10 cellular contexts compared by ENCODE assay signal in the genomic region with DNA sequence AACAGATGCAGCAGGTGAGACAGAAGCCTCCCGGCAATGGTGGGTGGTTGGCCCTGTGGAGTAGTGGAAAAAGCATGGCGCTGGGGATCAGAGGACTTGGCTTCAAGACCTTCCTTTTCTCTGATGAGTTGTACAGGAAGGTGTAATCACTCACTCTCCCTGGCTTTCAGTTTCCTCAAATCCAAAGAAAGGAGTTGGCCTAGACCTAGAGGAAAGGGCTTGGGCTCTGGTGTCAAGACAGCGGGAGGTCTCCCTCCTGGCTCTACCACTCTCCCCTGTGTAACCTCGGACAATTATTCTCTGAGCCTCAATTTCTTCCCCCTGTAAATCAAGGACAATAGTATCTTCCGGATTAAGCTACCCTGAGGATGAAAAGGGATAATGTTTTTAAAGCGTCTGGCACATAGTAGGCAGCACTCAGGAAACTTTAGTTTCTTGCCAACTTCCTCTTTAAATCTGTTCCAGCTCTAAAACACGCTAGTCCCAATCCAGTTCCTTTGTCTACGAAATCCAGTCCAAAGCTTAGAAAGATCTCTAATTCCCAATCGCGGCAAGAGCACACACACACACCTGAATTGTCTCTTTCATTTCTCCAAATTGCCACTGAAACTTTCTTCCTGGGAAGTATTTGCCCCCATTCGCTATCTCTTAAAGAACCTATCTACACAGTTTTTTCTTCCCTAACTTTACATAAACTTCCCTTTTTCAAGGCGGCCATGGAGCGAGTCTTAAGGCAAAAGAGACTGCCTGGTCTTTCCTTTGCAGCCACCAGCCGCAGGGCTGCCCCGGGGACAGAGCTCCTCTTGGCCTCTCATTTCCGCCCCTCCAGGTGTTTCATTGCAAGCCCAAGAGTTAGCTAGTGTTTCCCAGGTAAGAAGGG. TPM values are rescaled to one million over a fixed set of nuclear protein-coding genes. Genes with fewer than 3 reads are reported as not detected.
A peak's percentile ranks its signal among the peaks of the same experiment; 100 is the strongest.
DNase-seq lines count a peak whose midpoint lies in the region; ATAC-seq, FAIRE-seq and TF ChIP-seq lines count a peak whose summit lies in the region.
"Had no signal": no experiment of that assay in that cellular context is flagged by ENCODE, and none has a peak within 500 bp of the region (broad histone marks: within the 10 kb centered on the region; RNA-seq: fewer than 3 reads in every experiment).

No MANE protein-coding gene starts in this region.

- H3K27ac ChIP-seq in heart left ventricle, result no peak overlapping the region
- no peak overlapping the region for H3K27ac ChIP-seq in HepG2 (ENCODE audit: extremely low read length, insufficient read depth, low read length)
- no peak overlapping the region for H3K27ac ChIP-seq in Peyer's patch
- H3K27ac ChIP-seq: adrenal gland, BLaER1 had no signal

- H3K4me3 Mint-ChIP-seq in activated T-helper 17 cell treated with anti-CD3 and anti-CD28 coated beads, Interleukin-2, amount 50 U/mL, for 72 hours, result peak overlapping the region; percentile 8

- H3K36me3 Mint-ChIP-seq in activated T-helper 17 cell treated with anti-CD3 and anti-CD28 coated beads, Interleukin-2, amount 50 U/mL, for 72 hours (ENCODE audit: low read depth), result no peaks in the 10 kb centered on the region

- H3K27me3 Mint-ChIP-seq in activated T-helper 17 cell treated with anti-CD3 and anti-CD28 coated beads, Interleukin-2, amount 50 U/mL, for 72 hours, result no peaks in the 10 kb centered on the region

- no peaks in the 10 kb centered on the region for H3K4me1 Mint-ChIP-seq in activated T-helper 17 cell treated with anti-CD3 and anti-CD28 coated beads, Interleukin-2, amount 50 U/mL, for 72 hours

- POLR2A ChIA-PET in HepG2 (lab: Yijun Ruan, JAX), result no interaction called here

- intact Hi-C loops in heart left ventricle (cut with DNase I), result no loop called here
- intact Hi-C loops in cardiac septum (cut with DNase I), result no loop called here
- intact Hi-C loops in HepG2 (cut with micrococcal nuclease; ENCODE audit: unreplicated experiment), result no loop called here

- H3K9me3 Mint-ChIP-seq in activated T-helper 17 cell treated with anti-CD3 and anti-CD28 coated beads, Interleukin-2, amount 50 U/mL, for 72 hours, result no peaks in the 10 kb centered on the region

- no peak for TF ChIP-seq EP300 in HepG2 (IDR thresholded peaks at IDR 0.05; ENCODE audit: low read depth in 2 of 2, low read length in 2 of 2)
- no peak for TF ChIP-seq EP300 in HepG2 (CRISPR knock-in tag; IDR thresholded peaks at IDR 0.05; ENCODE audit: borderline replicate concordance)

- H3K27me3 ChIP-seq in heart left ventricle, result peaks cover 0 to 26% (median 0%) of the 10 kb centered on the region in 9 donors
- peaks cover 0 to 6% of the 10 kb centered on the region in 2 experiments; a peak in 1 of 5 replicates for H3K27me3 ChIP-seq in HepG2 (ENCODE audit: control insufficient read depth in 1 of 2, insufficient read depth in 2 of 2, low read length in 2 of 2)
- no peaks in the 10 kb centered on the region for H3K27me3 ChIP-seq in Peyer's patch

- H4K20me1 ChIP-seq in HepG2 (ENCODE audit: insufficient read depth, low read length), result no peaks in the 10 kb centered on the region
- H4K20me1 ChIP-seq: BLaER1 had no signal

- no peak overlapping the region for H3K27ac Mint-ChIP-seq in activated T-helper 17 cell treated with anti-CD3 and anti-CD28 coated beads, Interleukin-2, amount 50 U/mL, for 72 hours

- no peak overlapping the region for H2AFZ ChIP-seq in HepG2 (ENCODE audit: low read length)

- TF ChIP-seq CTCF in heart left ventricle (IDR thresholded peaks at IDR 0.05) (no peak), HepG2 (CRISPR knock-in tag; IDR thresholded peaks at IDR 0.05) (no peak), Peyer's patch (IDR thresholded peaks at IDR 0.05) (no peak)

- FAIRE-seq in HepG2 (lab: Jason Lieb, UNC), result no peak

- TF ChIP-seq RAD21 in HepG2 (CRISPR knock-in tag; IDR thresholded peaks at IDR 0.05), result no peak

- H3K4me2 ChIP-seq in HepG2 (ENCODE audit: low read depth, low read length), result no peak overlapping the region
- H3K4me2 ChIP-seq: BLaER1 had no signal

- no peaks in the 10 kb centered on the region for H3K4me1 ChIP-seq in heart left ventricle
- H3K4me1 ChIP-seq in HepG2 (ENCODE audit: insufficient read depth, low read length), result no peaks in the 10 kb centered on the region
- no peaks in the 10 kb centered on the region for H3K4me1 ChIP-seq in Peyer's patch
- H3K4me1 ChIP-seq: adrenal gland, BLaER1 had no signal

- no peak for TF ChIP-seq POLR2A in heart left ventricle (IDR thresholded peaks at IDR 0.05)
- no peak for TF ChIP-seq POLR2A in HepG2 (IDR thresholded peaks at IDR 0.05; ENCODE audit: insufficient read depth in 1 of 2, low read depth in 2 of 2, low read length in 2 of 2)
- no peak for TF ChIP-seq POLR2A in Peyer's patch (IDR thresholded peaks at IDR 0.05)

- H3K79me2 ChIP-seq in HepG2 (ENCODE audit: insufficient read depth, low read length), result no peaks in the 10 kb centered on the region

- H3K9me3 ChIP-seq in heart left ventricle, result no peaks in the 10 kb centered on the region
- H3K9me3 ChIP-seq in HepG2 (ENCODE audit: low read length), result no peaks in the 10 kb centered on the region
- H3K9me3 ChIP-seq in Peyer's patch, result no peaks in the 10 kb centered on the region
- H3K9me3 ChIP-seq: adrenal gland, BLaER1 had no signal

- H3K4me3 ChIP-seq in heart left ventricle (peak overlapping the region in 10 of 12 donors; percentile 9 to 51 (median 35)), HepG2 (replicated peaks in 1 of 3; ENCODE audit: insufficient read depth in 1 of 3, low read depth in 2 of 3, low read length in 3 of 3) (no peak overlapping the region), Peyer's patch (peak overlapping the region in 2 of 4 donors; percentile 37 to 42)
- H3K4me3 ChIP-seq: BLaER1 had no signal

- H3K9ac ChIP-seq in HepG2 (ENCODE audit: insufficient read depth, low read depth, low read length), result no peak overlapping the region
- H3K9ac ChIP-seq: BLaER1 had no signal

- in situ Hi-C loops in HepG2 (cut with HindIII; ENCODE audit: extremely low pct_ligation_motif_present, low pct_unique_long_range_greater_than_20kb), result no loop called here

- H3K36me3 ChIP-seq in heart left ventricle (no peaks in the 10 kb centered on the region), HepG2 (replicated peaks in 1 of 2; ENCODE audit: control insufficient read depth in 1 of 2, insufficient read depth in 2 of 2, low read length in 2 of 2) (no peaks in the 10 kb centered on the region), Peyer's patch (no peaks in the 10 kb centered on the region)
- H3K36me3 ChIP-seq: adrenal gland, BLaER1 had no signal

- no TSS peak for BruUV-seq in HepG2 (replicated peaks; lab: Mats Ljungman, UMichigan)

- CTCF ChIA-PET in HepG2 (lab: Yijun Ruan, JAX; ENCODE audit: low intra/inter-chr PET ratio, low total read pairs), result no interaction called here

- no peak for DNase-seq in heart left ventricle
- DNase-seq in cardiac septum (ENCODE audit: low spot score), result no peak
- no peak for DNase-seq in HepG2 (ENCODE audit: low spot score)
- no peak for DNase-seq in Peyer's patch
- DNase-seq: adrenal gland had no signal

- WGBS in heart left ventricle, 4 donors, result 9 to 29% (median 18%) methylated on average over 16 of the region's 16 CpGs
- under 1% methylated on average over 8 of the region's 16 CpGs for WGBS in HepG2 (ENCODE audit: low lambda C conversion rate)

- peak in 1 of 4 donors; percentile 43 for ATAC-seq in heart left ventricle
- ATAC-seq in activated T-helper 17 cell treated with anti-CD3 and anti-CD28 coated beads, Interleukin-2, amount 50 U/mL, for 72 hours (replicated peaks), result no peak
- no peak for ATAC-seq in HepG2
- no peak for ATAC-seq in GM18873 (IDR thresholded peaks at IDR 0.05; ENCODE audit: low FRiP score, unreplicated experiment)
- ATAC-seq in HG03457 (IDR thresholded peaks at IDR 0.05; ENCODE audit: unreplicated experiment), result no peak
- ATAC-seq in GM18861 (IDR thresholded peaks at IDR 0.05; ENCODE audit: unreplicated experiment), result no peak

TF ChIP-seq in HepG2, 621 proteins besides CTCF, POLR2A, EP300 and RAD21 (continues in another document):
- no peak for TF ChIP-seq ZNF225 (CRISPR knock-in tag; IDR thresholded peaks at IDR 0.05)

RNA-seq across cellular contexts. Expression of gene GPC4, which starts 29.9 kb away (rescaled TPM):
- 1 to 10 TPM; 4.8 to 9.0 (median 7.0) TPM for total RNA-seq in heart left ventricle
- polyA plus RNA-seq in heart left ventricle, result 1 to 10 TPM; 1.6 to 2.1 TPM
- 3.6 TPM for total RNA-seq in cardiac septum
- total RNA-seq in activated T-helper 17 cell treated with anti-CD3 and anti-CD28 coated beads, Interleukin-2, amount 50 U/mL, for 72 hours, result not detected
- total RNA-seq in HepG2 (2016; rRNA removed; fragmentation: Illumina TruSeq; extraction: Trizol), result 0.14 and 0.29 TPM in 2 replicates
- 0.10 TPM in 1 of 2 replicates, not detected in the other for total RNA-seq in HepG2 (2016; cell fraction: cytosol; rRNA removed; fragmentation: Illumina TruSeq; extraction: Trizol; ENCODE audit: low read depth)
- total RNA-seq in HepG2 (2016; cell fraction: insoluble cytoplasmic fraction; rRNA removed; fragmentation: Illumina TruSeq; extraction: Trizol), result 0.12 and 0.26 TPM in 2 replicates
- 0.03 and 0.07 TPM in 2 replicates for total RNA-seq in HepG2 (2016; cell fraction: membrane; rRNA removed; fragmentation: Illumina TruSeq; extraction: Trizol)
- 0.16 and 0.34 TPM in 2 replicates for total RNA-seq in HepG2 (2016; cell fraction: nucleus; rRNA removed; fragmentation: Illumina TruSeq; extraction: Trizol)
- polyA plus RNA-seq in HepG2 (2011; rRNA removed), result 0.38 and 0.68 TPM in 2 replicates
- polyA plus RNA-seq in HepG2 (2011; cell fraction: cytosol; rRNA removed), result 0.31 and 0.58 TPM in 2 replicates
- 0.16 and 0.18 TPM in 2 replicates for polyA plus RNA-seq in HepG2 (2011; cell fraction: nucleus; rRNA removed)
- polyA plus RNA-seq in HepG2 (2012), result 0.51 and 0.52 TPM in 2 replicates
- polyA plus RNA-seq in HepG2 (2016; cell fraction: cytosol; fragmentation: Illumina TruSeq; extraction: Trizol; ENCODE audit: low read depth), result 0.02 TPM in 1 of 2 replicates, not detected in the other
- 0.17 and 0.24 TPM in 2 replicates for polyA plus RNA-seq in HepG2 (2016; cell fraction: insoluble cytoplasmic fraction; fragmentation: Illumina TruSeq; extraction: Trizol; ENCODE audit: low read depth)
- polyA plus RNA-seq in HepG2 (2016; cell fraction: membrane; fragmentation: Illumina TruSeq; extraction: Trizol; ENCODE audit: low read depth), result 0.03 and 0.05 TPM in 2 replicates
- polyA plus RNA-seq in HepG2 (2016; cell fraction: nucleus; fragmentation: Illumina TruSeq; extraction: Trizol; ENCODE audit: insufficient read depth, low read depth), result 0.35 and 0.38 TPM in 2 replicates
- 0.48 TPM in 1 of 2 replicates, not detected in the other for polyA minus RNA-seq in HepG2 (2011; rRNA and poly(A)+ RNA removed; ENCODE audit: low replicate concordance)
- 0.35 and 0.79 TPM in 2 replicates for polyA minus RNA-seq in HepG2 (2011; cell fraction: cytosol; rRNA and poly(A)+ RNA removed)
- polyA minus RNA-seq in HepG2 (2011; cell fraction: nucleus; rRNA and poly(A)+ RNA removed), result 0.26 and 0.50 TPM in 2 replicates
- 10 to 100 TPM in 1 of 4 donors, 1 to 10 TPM in 3; 7.4 to 11.0 (median 9.0) TPM for total RNA-seq in Peyer's patch

Comparison
In these comparisons a context has a peak if more than half of its experiments do, and no peak if none do; other contexts are left out.
1. H3K4me3 ChIP-seq: peak in heart left ventricle (10 of 12); none in HepG2 (0 of 3).